Comparison of ENCODE assay signal across 15 cellular contexts in the genomic region with DNA sequence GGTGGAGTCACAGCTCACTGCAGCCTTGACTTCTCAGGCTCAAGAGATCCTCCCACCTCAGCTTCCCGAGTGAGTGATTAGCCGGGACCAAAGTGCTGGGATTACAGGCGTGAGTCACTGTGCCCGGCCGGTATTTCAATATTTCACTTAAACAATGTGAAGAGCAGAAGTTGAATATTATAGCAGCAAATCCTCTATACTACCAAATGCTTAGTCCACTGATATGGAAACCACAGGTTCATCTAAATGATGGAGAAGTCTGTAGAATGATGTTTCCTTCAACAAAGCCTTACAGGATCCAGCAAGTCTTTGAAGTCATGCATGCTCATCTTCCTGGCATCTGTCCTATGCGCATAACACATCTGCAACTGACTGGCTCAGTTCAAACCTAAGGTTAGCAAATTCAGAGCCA. TPM values are rescaled to one million over a fixed set of nuclear protein-coding genes. Genes with fewer than 3 reads are reported as not detected.
DNase-seq lines count a peak whose midpoint lies in the region; ATAC-seq and TF ChIP-seq lines count a peak whose summit lies in the region.
"Had no signal": no experiment of that assay in that cellular context is flagged by ENCODE, and none has a peak within 500 bp of the region (broad histone marks: within the 10 kb centered on the region; RNA-seq: fewer than 3 reads in every experiment).

No MANE protein-coding gene starts in this region.

- no peaks in the 10 kb centered on the region for H3K9me2 ChIP-seq in GM23338 (ENCODE audit: insufficient read depth)

- H3K27ac ChIP-seq in smooth muscle cell (ENCODE audit: low read depth) (peak overlapping the region; percentile 32), GM23338 (ENCODE audit: low read depth) (no peak overlapping the region)
- H3K27ac ChIP-seq: cardiac muscle cell, gastrocnemius medialis, neutrophil had no signal

- H3K4me2 ChIP-seq in smooth muscle cell (peak overlapping the region; percentile 6), GM23338 (no peak overlapping the region)

- no peak overlapping the region for H3K27ac Mint-ChIP-seq in GM23338

- H3K4me3 ChIP-seq in adipocyte (ENCODE audit: low read length) (no peak overlapping the region), fibroblast of the aortic adventitia (ENCODE audit: low read depth, low read length) (no peak overlapping the region), smooth muscle cell (no peak overlapping the region), GM23338 (no peak overlapping the region)
- H3K4me3 ChIP-seq: cardiac muscle cell, gastrocnemius medialis had no signal

- no peaks in the 10 kb centered on the region for H3K79me2 ChIP-seq in smooth muscle cell (ENCODE audit: low read depth)
- H3K79me2 ChIP-seq in GM23338 (replicated peaks; ENCODE audit: insufficient read depth), result no peaks in the 10 kb centered on the region

- no peak for TF ChIP-seq CTCF in fibroblast of the aortic adventitia (IDR thresholded peaks at IDR 0.05; ENCODE audit: insufficient read depth, low read length)
- TF ChIP-seq CTCF in smooth muscle cell (IDR thresholded peaks at IDR 0.05; ENCODE audit: borderline replicate concordance, insufficient read depth, poor library complexity, severe bottlenecking), result no peak
- no peak for TF ChIP-seq CTCF in GM23338 (conservative IDR thresholded peaks at IDR 0.05; ENCODE audit: low read depth in 2 of 2)

- H3F3A ChIP-seq in smooth muscle cell (ENCODE audit: low read depth) (peaks cover 22% of the 10 kb centered on the region), GM23338 (replicated peaks; ENCODE audit: low read depth) (no peaks in the 10 kb centered on the region)

- H3K9me3 ChIP-seq in adipocyte (ENCODE audit: control insufficient read depth, low read length) (no peaks in the 10 kb centered on the region), smooth muscle cell (replicated peaks; ENCODE audit: low read depth) (no peaks in the 10 kb centered on the region)
- H3K9me3 ChIP-seq: gastrocnemius medialis, neutrophil had no signal

- H2AFZ ChIP-seq in smooth muscle cell (ENCODE audit: low read depth) (no peak overlapping the region), GM23338 (no peak overlapping the region)

- H4K20me1 ChIP-seq in smooth muscle cell (ENCODE audit: low read depth), result no peaks in the 10 kb centered on the region
- H4K20me1 ChIP-seq in GM23338 (replicated peaks; ENCODE audit: insufficient read depth), result no peaks in the 10 kb centered on the region

- H3K36me3 Mint-ChIP-seq in GM23338 (ENCODE audit: low read depth), result no peaks in the 10 kb centered on the region

- intact Hi-C loops in left ventricle myocardium superior (cut with micrococcal nuclease), result no loop called here

- H3K36me3 ChIP-seq in adipocyte (ENCODE audit: control insufficient read depth, insufficient read depth, low read length, severe bottlenecking), result no peaks in the 10 kb centered on the region
- no peaks in the 10 kb centered on the region for H3K36me3 ChIP-seq in smooth muscle cell (ENCODE audit: low read depth)
- no peaks in the 10 kb centered on the region for H3K36me3 ChIP-seq in GM23338 (ENCODE audit: insufficient read depth)
- H3K36me3 ChIP-seq: cardiac muscle cell, gastrocnemius medialis, neutrophil had no signal

- ATAC-seq in GM23338 (no peak), left ventricle myocardium superior (no peak)
- ATAC-seq: gastrocnemius medialis had no signal

- WGBS in smooth muscle cell (ENCODE audit: low lambda C conversion rate), result 8% methylated on average over 6 of the region's 6 CpGs

- H3K4me1 Mint-ChIP-seq in GM23338, result no peaks in the 10 kb centered on the region; the same call in 2 of the 3 replicates

- peak; percentile 3 for DNase-seq in NCI-H2227 (lab: John Stamatoyannopoulos, UW; ENCODE audit: unreplicated experiment)
- no peak for DNase-seq in NCI-H2227 treated with DMSO at 0.1 percent for 48 hours (lab: John Stamatoyannopoulos, UW)
- peak; percentile 77 for DNase-seq in adipocyte (ENCODE audit: low read depth)
- DNase-seq in fibroblast of the aortic adventitia (ENCODE audit: low read depth), result peak; percentile 65
- DNase-seq in smooth muscle cell (lab: John Stamatoyannopoulos, UW; ENCODE audit: unreplicated experiment), result no peak
- DNase-seq in hippocampal formation (lab: John Stamatoyannopoulos, UW), result no peak
- DNase-seq in GM23338 (ENCODE audit: low spot score), result no peak
- no peak for DNase-seq in left ventricle myocardium superior
- DNase-seq: 8988T; activated CD4-positive, alpha-beta T cell treated with anti-CD3 and anti-CD28 coated beads for 48 hours; COR-L47; gastrocnemius medialis; NCI-H524 treated with DMSO at 0.1 percent for 48 hours had no signal

- peaks cover 2% of the 10 kb centered on the region for H3K27me3 Mint-ChIP-seq in GM23338 (ENCODE audit: insufficient read depth, low read depth, poor library complexity)

- H3K4me3 Mint-ChIP-seq in GM23338, result no peak overlapping the region

- H3K4me1 ChIP-seq in adipocyte (ENCODE audit: control insufficient read depth, insufficient read depth, low read length) (peaks cover 14% of the 10 kb centered on the region), smooth muscle cell (ENCODE audit: low read depth) (peaks cover 11% of the 10 kb centered on the region), GM23338 (ENCODE audit: insufficient read depth) (no peaks in the 10 kb centered on the region)
- H3K4me1 ChIP-seq: gastrocnemius medialis had no signal

- no peak overlapping the region for H3K9ac ChIP-seq in adipocyte (ENCODE audit: low read length)
- no peak overlapping the region for H3K9ac ChIP-seq in smooth muscle cell (ENCODE audit: low read depth)

- H3K9me3 Mint-ChIP-seq in GM23338, result no peaks in the 10 kb centered on the region

- no peaks in the 10 kb centered on the region for H3K27me3 ChIP-seq in adipocyte (replicated peaks; ENCODE audit: control insufficient read depth, insufficient read depth, low read length)
- no peaks in the 10 kb centered on the region for H3K27me3 ChIP-seq in smooth muscle cell (ENCODE audit: low read depth)
- H3K27me3 ChIP-seq in GM23338 (ENCODE audit: insufficient read depth), result no peaks in the 10 kb centered on the region
- H3K27me3 ChIP-seq: cardiac muscle cell, gastrocnemius medialis had no signal

TF ChIP-seq in GM23338, 12 proteins besides CTCF, POLR2A, EP300 and RAD21:
- TF ChIP-seq STAT1 (IDR thresholded peaks at IDR 0.05; ENCODE audit: unreplicated experiment), result no peak
- TF ChIP-seq ZNF331 (CRISPR knock-in tag; IDR thresholded peaks at IDR 0.05; ENCODE audit: low read depth), result no peak
- no peak for TF ChIP-seq POLR2AphosphoS5 (IDR thresholded peaks at IDR 0.05; ENCODE audit: low read depth)

RNA-seq across cellular contexts. Expression of gene UACA, which starts 20.3 kb away (rescaled TPM):
- 106 and 149 TPM in 2 replicates for total RNA-seq in fibroblast of the aortic adventitia (ENCODE audit: low replicate concordance)
- total RNA-seq in smooth muscle cell, result 109 and 121 TPM in 2 replicates
- polyA plus RNA-seq in smooth muscle cell, result 147 and 153 TPM in 2 replicates
- total RNA-seq in GM23338 (2014; rRNA removed; shearing (Covaris generic)), result 16.9 and 21.5 TPM in 2 replicates
- polyA plus RNA-seq in GM23338 (2016; fragmentation: Nextera tagmentation; extraction: Ambion mirVana), result 25.9 and 35.8 TPM in 2 replicates
- total RNA-seq in left ventricle myocardium superior, result 32.9 TPM

Comparison
In these comparisons a context has a peak if more than half of its experiments do, and no peak if none do; other contexts are left out.
1. DNase-seq: peak in NCI-H2227 (single experiment), adipocyte (single experiment) and fibroblast of the aortic adventitia (single experiment); none in NCI-H2227 treated with DMSO at 0.1 percent for 48 hours (single experiment), smooth muscle cell (single experiment), hippocampal formation (0 of 2), GM23338 (single experiment) and left ventricle myocardium superior (single experiment).